1 cellular context compared by ENCODE assay signal in genomic region chr13:27257648-27258253, GRCh38.
TF ChIP-seq lines count a peak whose summit lies in the region.

No MANE protein-coding gene starts in this region.

TF ChIP-seq in IMR-90, 13 proteins besides CTCF, POLR2A, EP300 and RAD21:
- TF ChIP-seq RFX5 (IDR thresholded peaks at IDR 0.05; ENCODE audit: low read depth, low read length) (no peak), MAFK (IDR thresholded peaks at IDR 0.05; ENCODE audit: low read depth, low read length) (no peak), MAZ (IDR thresholded peaks at IDR 0.05; ENCODE audit: borderline replicate concordance, low read depth, low read length) (no peak), MXI1 (IDR thresholded peaks at IDR 0.05; ENCODE audit: borderline replicate concordance, low read depth, low read length) (no peak), NFE2L2 (IDR thresholded peaks at IDR 0.05; ENCODE audit: low read depth, low read length) (no peak), CHD1 (IDR thresholded peaks at IDR 0.05; ENCODE audit: low read depth, low read length) (no peak), SMC3 (IDR thresholded peaks at IDR 0.05; ENCODE audit: low read depth, low read length) (no peak), BHLHE40 (IDR thresholded peaks at IDR 0.05; ENCODE audit: low read depth, low read length) (no peak), RCOR1 (IDR thresholded peaks at IDR 0.05; ENCODE audit: insufficient replicate concordance, low read length) (no peak), ELK1 (IDR thresholded peaks at IDR 0.05; ENCODE audit: borderline replicate concordance, low read depth, low read length) (no peak), USF2 (IDR thresholded peaks at IDR 0.05; ENCODE audit: low read depth, low read length) (no peak)
